8 cellular contexts compared by ENCODE assay signal in the genomic region with DNA sequence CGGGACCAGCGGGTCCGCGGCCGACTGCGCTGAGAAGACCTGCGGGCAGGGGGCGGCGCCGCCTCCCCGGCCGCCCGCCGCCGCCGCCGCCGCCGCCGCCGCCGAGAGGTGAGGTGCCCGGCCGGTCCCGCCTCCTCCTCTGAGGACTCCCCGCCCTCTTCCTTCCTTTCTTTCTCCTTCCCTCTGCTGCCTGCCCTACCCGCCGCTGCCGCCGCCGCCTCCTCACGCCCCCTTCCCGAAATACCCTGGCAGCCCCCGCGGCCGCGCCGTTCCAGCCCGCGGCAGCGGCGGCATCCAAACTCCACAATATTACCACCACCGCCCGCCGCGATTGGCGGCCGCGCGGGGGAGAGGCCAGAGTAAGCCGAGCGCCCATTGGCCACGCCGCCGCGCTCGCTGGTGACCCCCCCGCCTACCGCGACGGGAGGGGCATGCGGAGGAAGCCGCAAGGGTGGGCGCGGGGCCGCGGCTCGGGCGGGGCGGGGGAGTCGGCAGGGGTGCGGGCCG.
DNase-seq lines count a peak whose midpoint lies in the region; FAIRE-seq and TF ChIP-seq lines count a peak whose summit lies in the region.

No MANE protein-coding gene starts in this region.

- POLR2A ChIA-PET in endothelial cell of umbilical vein (lab: Charles Lee) = no interaction called here

- H3K9ac ChIP-seq in endothelial cell of umbilical vein (replicated peaks; ENCODE audit: extremely low read depth, insufficient read depth, low read length) = peak overlapping the region; percentile 68

- H3K9me1 ChIP-seq in endothelial cell of umbilical vein (replicated peaks; ENCODE audit: control insufficient read depth, extremely low read depth, insufficient read depth, low read length) = no peaks in the 10 kb centered on the region

- FAIRE-seq in endothelial cell of umbilical vein (lab: Jason Lieb, UNC) = peak; percentile 15

- no peaks in the 10 kb centered on the region for H3K27me3 ChIP-seq in endothelial cell of umbilical vein (ENCODE audit: control insufficient read depth in 2 of 2, insufficient read depth in 2 of 2, low read length in 2 of 2)

- no peak for TF ChIP-seq POLR2A in endothelial cell of umbilical vein (IDR thresholded peaks at IDR 0.05; ENCODE audit: low read depth, low read length)

- dilution Hi-C loops in endothelial cell of umbilical vein (cut with MboI; ENCODE audit: extremely low pct_ligation_motif_present, low sequenced_read_pairs) = no loop called here

- BruUV-seq in endothelial cell of umbilical vein (replicated peaks; lab: Mats Ljungman, UMichigan) = no TSS peak

- peaks cover 16% of the 10 kb centered on the region for H3K4me1 ChIP-seq in endothelial cell of umbilical vein (ENCODE audit: control insufficient read depth, extremely low read depth, insufficient read depth, low read length)

- no peak overlapping the region for H3K4me2 ChIP-seq in endothelial cell of umbilical vein (ENCODE audit: insufficient read depth, low read length)

- peak overlapping the region; percentile 99 for H2AFZ ChIP-seq in endothelial cell of umbilical vein (ENCODE audit: low read depth, low read length)

- TF ChIP-seq CTCF in GM20000 (IDR thresholded peaks at IDR 0.05; ENCODE audit: extremely low read depth, missing control alignments) (no peak), endothelial cell of umbilical vein (IDR thresholded peaks at IDR 0.05; ENCODE audit: extremely low read depth in 1 of 2, insufficient read depth in 1 of 2, low read depth in 1 of 2, low read length in 2 of 2) (no peak)

- peaks cover 8% of the 10 kb centered on the region for H3K79me2 ChIP-seq in endothelial cell of umbilical vein (ENCODE audit: control insufficient read depth, insufficient read depth, low read length)

- peak overlapping the region; percentile 17 for H3K27ac ChIP-seq in endothelial cell of umbilical vein (ENCODE audit: insufficient read depth, low read depth, low read length)

- intact Hi-C loops in endothelial cell of umbilical vein (cut with micrococcal nuclease) = loop anchor here (1.0 to 5.0 kb wide), 2 partner anchors 93 to 388 kb away; no protein-coding TSS in a partner anchor

- peak overlapping the region; percentile 79 to 99 (median 86) for H3K4me3 ChIP-seq in endothelial cell of umbilical vein (replicated peaks in 1 of 3; ENCODE audit: insufficient read depth in 1 of 3, low read depth in 1 of 3, low read length in 3 of 3)

- H4K20me1 ChIP-seq in endothelial cell of umbilical vein (replicated peaks; ENCODE audit: control insufficient read depth, extremely low read depth, insufficient read depth, low read length) = no peaks in the 10 kb centered on the region

- H3K9me3 ChIP-seq in endothelial cell of umbilical vein (replicated peaks; ENCODE audit: control insufficient read depth, insufficient read depth, low read length) = no peaks in the 10 kb centered on the region

- CTCF ChIA-PET in endothelial cell of umbilical vein (lab: Charles Lee) = no interaction called here

- H3K36me3 ChIP-seq in endothelial cell of umbilical vein (ENCODE audit: control insufficient read depth in 2 of 2, extremely low read depth in 1 of 2, insufficient read depth in 2 of 2, low read length in 2 of 2) = no peaks in the 10 kb centered on the region

- DNase-seq in COLO829 (ENCODE audit: low spot score) = peak; percentile 15
- DNase-seq in GM20000 (ENCODE audit: low spot score) = peak; percentile 95
- peak; percentile 11 for DNase-seq in HS-5 (ENCODE audit: low read depth)
- DNase-seq in NOMO-1 treated with dmso at 0.1 percent for 144 hours (lab: John Stamatoyannopoulos, UW; ENCODE audit: unreplicated experiment) = peak; percentile 74
- DNase-seq in activated CD8-positive, alpha-beta memory T cell treated with anti-CD3 and anti-CD28 coated beads, Interleukin-2, amount 50 U/mL, for 4 hours = peak; percentile 79
- peak; percentile 82 for DNase-seq in endothelial cell of umbilical vein (ENCODE audit: low read depth, low spot score)
- DNase-seq in middle frontal gyrus (ENCODE audit: extremely low spot score, low spot score) = peak; percentile 87
- peak; percentile 71 to 73 for DNase-seq in stimulated activated CD8-positive, alpha-beta memory T cell treated with anti-CD3 and anti-CD28 coated beads, Interleukin-15, amount 100 ng/mL, for 48 hours (ENCODE audit: low read depth in 2 of 2)

TF ChIP-seq in endothelial cell of umbilical vein, 7 proteins besides CTCF, POLR2A, EP300 and RAD21:
- TF ChIP-seq FOS (IDR thresholded peaks at IDR 0.05; ENCODE audit: borderline replicate concordance, insufficient read depth, low read length) (no peak), POLR2AphosphoS5 (IDR thresholded peaks at IDR 0.05; ENCODE audit: insufficient read depth, low read depth, low read length) (no peak), MYC (IDR thresholded peaks at IDR 0.05; ENCODE audit: low read depth, low read length) (no peak), EZH2 (IDR thresholded peaks at IDR 0.05; ENCODE audit: borderline replicate concordance, low read depth, low read length, severe bottlenecking) (no peak), GATA2 (IDR thresholded peaks at IDR 0.05; ENCODE audit: insufficient read depth, insufficient read length, low read depth, low read length) (no peak), JUN (IDR thresholded peaks at IDR 0.05; ENCODE audit: borderline replicate concordance, insufficient read depth, insufficient read length, low read depth) (no peak)
- TF ChIP-seq, protein P1, sequence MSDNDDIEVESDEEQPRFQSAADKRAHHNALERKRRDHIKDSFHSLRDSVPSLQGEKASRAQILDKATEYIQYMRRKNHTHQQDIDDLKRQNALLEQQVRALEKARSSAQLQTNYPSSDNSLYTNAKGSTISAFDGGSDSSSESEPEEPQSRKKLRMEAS (IDR thresholded peaks at IDR 0.05; ENCODE audit: insufficient read depth, insufficient read length) = no peak

Comparison
In these comparisons a context has a peak if more than half of its experiments do, and no peak if none do; other contexts are left out.
1. Peak in every context shown above with its lines: DNase-seq, H3K4me3 ChIP-seq and H3K27ac ChIP-seq.
2. DNase-seq: peak in every context shown above with its lines; median percentile 95 in GM20000; 87 in middle frontal gyrus; 82 in endothelial cell of umbilical vein; 79 in activated CD8-positive, alpha-beta memory T cell treated with anti-CD3 and anti-CD28 coated beads, Interleukin-2, amount 50 U/mL, for 4 hours; 74 in NOMO-1 treated with dmso at 0.1 percent for 144 hours; 72 in stimulated activated CD8-positive, alpha-beta memory T cell treated with anti-CD3 and anti-CD28 coated beads, Interleukin-15, amount 100 ng/mL, for 48 hours; 15 in COLO829; 11 in HS-5.